Comparison of ENCODE assay signal across 20 cellular contexts in genomic region chr12:49961993-49962764, GRCh38. TPM values are rescaled to one million over a fixed set of nuclear protein-coding genes. Genes with fewer than 3 reads are reported as not detected.
DNase-seq lines count a peak whose midpoint lies in the region; ATAC-seq and TF ChIP-seq lines count a peak whose summit lies in the region.
"Had no signal": no experiment of that assay in that cellular context is flagged by ENCODE, and none has a peak within 500 bp of the region (broad histone marks: within the 10 kb centered on the region; RNA-seq: fewer than 3 reads in every experiment).

No MANE protein-coding gene starts in this region.

- H2BK12ac ChIP-seq in mesenchymal stem cell (ENCODE audit: low read length in 2 of 2): no peak overlapping the region

- no peak overlapping the region for H2BK120ac ChIP-seq in mesenchymal stem cell (ENCODE audit: low read depth, low read length)

- no peak for TF ChIP-seq CTCF in WTC11 (IDR thresholded peaks at IDR 0.05)
- TF ChIP-seq CTCF in upper lobe of left lung (IDR thresholded peaks at IDR 0.05): no peak

- H3K14ac ChIP-seq in mesenchymal stem cell (ENCODE audit: low read length in 2 of 2): no peak overlapping the region

- H2AK5ac ChIP-seq in mesenchymal stem cell (ENCODE audit: low read length, severe bottlenecking): no peak overlapping the region

- H3K27ac ChIP-seq in mesenchymal stem cell (ENCODE audit: low read length, poor library complexity, severe bottlenecking): no peak overlapping the region
- peak overlapping the region in 3 of 4 donors; percentile 27 to 52 (median 36) for H3K27ac ChIP-seq in upper lobe of left lung

- POLR2A ChIA-PET in WTC11 (lab: Charles Lee): interaction anchor here (1.0 kb wide), 1 partner anchor 71 kb away, joined by 4 read pairs; no protein-coding TSS in a partner anchor

- no peak for TF ChIP-seq EP300 in upper lobe of left lung (IDR thresholded peaks at IDR 0.05)

- no peak overlapping the region for H2AFZ ChIP-seq in mesenchymal stem cell (ENCODE audit: low read depth, low read length)

- no peak overlapping the region for H3K4ac ChIP-seq in mesenchymal stem cell (ENCODE audit: low read depth in 1 of 2, low read length in 2 of 2)

- CTCF ChIA-PET in WTC11 (lab: Charles Lee): interaction anchor here (0.6 to 10.9 kb wide), 8 partner anchors 12 to 129 kb away, joined by 3 to 219 read pairs (median 10); no protein-coding TSS in a partner anchor

- H3K36me3 ChIP-seq in mesenchymal stem cell (ENCODE audit: control insufficient read depth in 1 of 2, insufficient read depth in 2 of 2, low read depth in 1 of 2, low read length in 2 of 2): no peaks in the 10 kb centered on the region
- H3K36me3 ChIP-seq in upper lobe of left lung: no peaks in the 10 kb centered on the region
- H3K36me3 ChIP-seq: tibial nerve had no signal

- H3K9me3 Mint-ChIP-seq in activated T-cell treated with anti-CD3 and anti-CD28 coated beads, Interleukin-2, amount 50 U/mL, for 72 hours: no peaks in the 10 kb centered on the region
- H3K9me3 Mint-ChIP-seq in WTC11: no peaks in the 10 kb centered on the region

- H2BK15ac ChIP-seq in mesenchymal stem cell (ENCODE audit: low read depth, poor library complexity, severe bottlenecking): no peak overlapping the region

- no peak overlapping the region for H3K4me3 ChIP-seq in mesenchymal stem cell (ENCODE audit: insufficient read depth in 1 of 2, low read depth in 1 of 2, low read length in 2 of 2)
- H3K4me3 ChIP-seq in upper lobe of left lung: peak overlapping the region in 1 of 4 donors; percentile 34

- peaks cover 67 to 83% of the 10 kb centered on the region in 2 experiments for H3K27me3 ChIP-seq in mesenchymal stem cell (ENCODE audit: control insufficient read depth in 1 of 2, insufficient read depth in 1 of 2, low read length in 2 of 2)
- peaks cover 0 to 22% (median 6%) of the 10 kb centered on the region in 4 donors for H3K27me3 ChIP-seq in upper lobe of left lung

- H3K18ac ChIP-seq in mesenchymal stem cell (ENCODE audit: low read depth in 1 of 2, low read length in 2 of 2): no peak overlapping the region

- H3K23ac ChIP-seq in mesenchymal stem cell (ENCODE audit: low read length in 2 of 2): no peak overlapping the region

- no peak overlapping the region for H3K9ac ChIP-seq in mesenchymal stem cell (ENCODE audit: low read length)

- 47% methylated on average over 37 of the region's 37 CpGs for WGBS in mesenchymal stem cell
- WGBS in upper lobe of left lung, 2 donors: 52 to 66% methylated on average over 13 to 33 of the region's 37 CpGs

- peaks cover 12% of the 10 kb centered on the region for H3K4me1 Mint-ChIP-seq in activated T-cell treated with anti-CD3 and anti-CD28 coated beads, Interleukin-2, amount 50 U/mL, for 72 hours (ENCODE audit: low read depth)
- peaks cover 30% of the 10 kb centered on the region for H3K4me1 Mint-ChIP-seq in WTC11

- H3K79me1 ChIP-seq in mesenchymal stem cell (replicated peaks; ENCODE audit: low read length, poor library complexity, severe bottlenecking): no peaks in the 10 kb centered on the region

- no peak overlapping the region for H3K4me2 ChIP-seq in mesenchymal stem cell (ENCODE audit: low read length, poor library complexity, severe bottlenecking)

- TF ChIP-seq POLR2A in upper lobe of left lung (IDR thresholded peaks at IDR 0.05): no peak

- H2BK5ac ChIP-seq in mesenchymal stem cell (ENCODE audit: low read depth, low read length, poor library complexity, severe bottlenecking): no peak overlapping the region

- H4K91ac ChIP-seq in mesenchymal stem cell (ENCODE audit: low read length): no peak overlapping the region

- peaks cover 79% of the 10 kb centered on the region for H3K27me3 Mint-ChIP-seq in activated T-cell treated with anti-CD3 and anti-CD28 coated beads, Interleukin-2, amount 50 U/mL, for 72 hours (ENCODE audit: low read depth)
- peaks cover 65% of the 10 kb centered on the region for H3K27me3 Mint-ChIP-seq in WTC11 (ENCODE audit: low read depth)

- no peak for DNase-seq in activated T-cell treated with anti-CD3 and anti-CD28 coated beads, Interleukin-2, amount 50 U/mL, for 72 hours
- no peak for DNase-seq in activated T-cell treated with anti-CD3 and anti-CD28 coated beads, Interleukin-2, amount 50 U/mL, for 1 hour
- peak; percentile 46 for DNase-seq in WTC11 (ENCODE audit: low spot score)
- no peak for DNase-seq in mesenchymal stem cell
- DNase-seq in upper lobe of left lung: peak in 1 of 2 donors; percentile 78
- DNase-seq in kidney glomerular epithelial cell (lab: John Stamatoyannopoulos, UW): no peak
- no peak for DNase-seq in NCI-H524 (lab: John Stamatoyannopoulos, UW)
- DNase-seq: activated CD4-positive, alpha-beta T cell treated with anti-CD3 and anti-CD28 coated beads for 1 hour; activated gamma-delta T cell treated with Interleukin-2 at 50 U/mL for 16 hours; CD4-positive, CD25-positive, alpha-beta regulatory T cell; DND-41; HCEC 1CT; T-helper 2 cell had no signal

- peaks cover 4 to 5% of the 10 kb centered on the region in 2 donors for H3K36me3 Mint-ChIP-seq in activated T-cell treated with anti-CD3 and anti-CD28 coated beads, Interleukin-2, amount 50 U/mL, for 72 hours (ENCODE audit: insufficient read depth in 2 of 2)
- H3K36me3 Mint-ChIP-seq in WTC11: no peaks in the 10 kb centered on the region

- H3K4me1 ChIP-seq in mesenchymal stem cell (ENCODE audit: control insufficient read depth, insufficient read depth, low read depth, low read length): peaks cover 36% of the 10 kb centered on the region
- H3K4me1 ChIP-seq in upper lobe of left lung: peaks cover 21 to 56% (median 46%) of the 10 kb centered on the region in 4 donors

- peak overlapping the region; percentile 24 to 54 for H3K4me3 Mint-ChIP-seq in activated T-cell treated with anti-CD3 and anti-CD28 coated beads, Interleukin-2, amount 50 U/mL, for 72 hours
- H3K4me3 Mint-ChIP-seq in WTC11: peak overlapping the region; percentile 38
- H3K4me3 Mint-ChIP-seq: CD4-positive, CD25-positive, alpha-beta regulatory T cell had no signal

- H3K27ac Mint-ChIP-seq in activated T-cell treated with anti-CD3 and anti-CD28 coated beads, Interleukin-2, amount 50 U/mL, for 72 hours: no peak overlapping the region
- no peak overlapping the region for H3K27ac Mint-ChIP-seq in WTC11

- H3K9me3 ChIP-seq in mesenchymal stem cell (ENCODE audit: control insufficient read depth, low read length) (no peaks in the 10 kb centered on the region), upper lobe of left lung (no peaks in the 10 kb centered on the region)
- H3K9me3 ChIP-seq: tibial nerve had no signal

- no peak for ATAC-seq in activated T-cell treated with anti-CD3 and anti-CD28 coated beads, Interleukin-2, amount 50 U/mL, for 72 hours (replicated peaks in 1 of 2)
- ATAC-seq in WTC11 (peak; percentile 7), upper lobe of left lung (ENCODE audit: low FRiP score in 2 of 2) (no peak), HG02798 (IDR thresholded peaks at IDR 0.05; ENCODE audit: poor library complexity, unreplicated experiment) (no peak)

- peak overlapping the region; percentile 7 for H4K8ac ChIP-seq in mesenchymal stem cell (ENCODE audit: low read length)

TF ChIP-seq in WTC11, 78 proteins besides CTCF, POLR2A, EP300 and RAD21:
- TF ChIP-seq NFE2L1 (CRISPR knock-in tag; IDR thresholded peaks at IDR 0.05): no peak
- TF ChIP-seq RELA (CRISPR knock-in tag; IDR thresholded peaks at IDR 0.05; ENCODE audit: borderline replicate concordance): 0 out of 2 replicates have a peak, but pooled peaks have one; percentile 24
- peak; percentile 32; the same call in 1 of the 2 replicates for TF ChIP-seq HMGXB4 (CRISPR knock-in tag; IDR thresholded peaks at IDR 0.05)
TF ChIP-seq in WTC11: peak in this region for 2.

RNA-seq across cellular contexts. Expression of gene AQP5, which starts 0.5 kb away (rescaled TPM):
- total RNA-seq in activated T-cell treated with anti-CD3 and anti-CD28 coated beads, Interleukin-2, amount 50 U/mL, for 72 hours: not detected
- total RNA-seq in WTC11 (2021) (2.7 to 2.9 TPM (median 2.8 TPM) in 3 replicates), upper lobe of left lung (10 to 100 TPM in 5 of 6 donors, 1 to 10 TPM in 1; 7.3 to 36.6 (median 18.1) TPM)
- polyA plus RNA-seq in mesenchymal stem cell (2013, experiment 1 of 2): 0.03 TPM
- polyA plus RNA-seq in mesenchymal stem cell (2013, experiment 2 of 2): not detected
- total RNA-seq: CD4-positive, CD25-positive, alpha-beta regulatory T cell; fibroblast of villous mesenchyme; liver; posterior vena cava had no signal
- polyA plus RNA-seq: CD4-positive, CD25-positive, alpha-beta regulatory T cell; liver had no signal

RNA-seq across cellular contexts. Expression of gene AQP6, which starts 10.6 kb away (rescaled TPM):
- total RNA-seq in activated T-cell treated with anti-CD3 and anti-CD28 coated beads, Interleukin-2, amount 50 U/mL, for 72 hours: not detected
- total RNA-seq in WTC11 (2021): 0.09 to 0.21 TPM (median 0.18 TPM) in 3 replicates
- polyA plus RNA-seq in mesenchymal stem cell (2013, experiment 1 of 2): not detected
- polyA plus RNA-seq in mesenchymal stem cell (2013, experiment 2 of 2): not detected
- total RNA-seq in upper lobe of left lung: under 1 TPM in 4 of 6 donors, not detected in 2; 0.06 to 0.39 (median 0.24) TPM
- total RNA-seq: CD4-positive, CD25-positive, alpha-beta regulatory T cell; fibroblast of villous mesenchyme; liver had no signal
- polyA plus RNA-seq: CD4-positive, CD25-positive, alpha-beta regulatory T cell had no signal

RNA-seq across cellular contexts. Expression of gene AQP2, which starts 11.6 kb away (rescaled TPM):
- total RNA-seq in activated T-cell treated with anti-CD3 and anti-CD28 coated beads, Interleukin-2, amount 50 U/mL, for 72 hours: not detected
- total RNA-seq in WTC11 (2021): not detected in 3 replicates
- polyA plus RNA-seq in mesenchymal stem cell (2013, experiment 1 of 2): not detected
- not detected for polyA plus RNA-seq in mesenchymal stem cell (2013, experiment 2 of 2)
- total RNA-seq in upper lobe of left lung: under 1 TPM in 1 of 6 donors, not detected in 5; 0.15 TPM
- total RNA-seq: CD4-positive, CD25-positive, alpha-beta regulatory T cell; cerebellum; fibroblast of villous mesenchyme; liver; tibial nerve had no signal
- polyA plus RNA-seq: CD4-positive, CD25-positive, alpha-beta regulatory T cell; liver; small intestine had no signal

RNA-seq across cellular contexts. Expression of gene FAIM2, which starts 58.5 kb away (rescaled TPM):
- under 1 TPM; 0.39 to 0.67 TPM for total RNA-seq in activated T-cell treated with anti-CD3 and anti-CD28 coated beads, Interleukin-2, amount 50 U/mL, for 72 hours
- total RNA-seq in WTC11 (2021): 0.18 to 0.30 TPM (median 0.22 TPM) in 3 replicates
- polyA plus RNA-seq in mesenchymal stem cell (2013, experiment 1 of 2): 0.30 TPM
- polyA plus RNA-seq in mesenchymal stem cell (2013, experiment 2 of 2): 0.27 TPM
- total RNA-seq in upper lobe of left lung: 1 to 10 TPM in 1 of 6 donors, under 1 TPM in 3, not detected in 2; 0.30 to 2.0 (median 0.64) TPM
